In genomic region chr20:57670288-57671071, GRCh38 we compare ENCODE assay signal across 20 cellular contexts. TPM values are rescaled to one million over a fixed set of nuclear protein-coding genes. Genes with fewer than 3 reads are reported as not detected.
A peak's percentile ranks its signal among the peaks of the same experiment; 100 is the strongest.
DNase-seq lines count a peak whose midpoint lies in the region; ATAC-seq and TF ChIP-seq lines count a peak whose summit lies in the region.
"Had no signal": no experiment of that assay in that cellular context is flagged by ENCODE, and none has a peak within 500 bp of the region (broad histone marks: within the 10 kb centered on the region; RNA-seq: fewer than 3 reads in every experiment).

No MANE protein-coding gene starts in this region.

- no peak overlapping the region for H2AFZ ChIP-seq in GM23338

- H3K9me3 ChIP-seq in tibial nerve, result no peaks in the 10 kb centered on the region
- H3K9me3 ChIP-seq: HAP-1, SJSA1 had no signal

- no peak for TF ChIP-seq POLR2A in tibial nerve (IDR thresholded peaks at IDR 0.05)

- no peaks in the 10 kb centered on the region for H3K36me3 Mint-ChIP-seq in GM23338 (ENCODE audit: low read depth)
- peaks cover 24% of the 10 kb centered on the region for H3K36me3 Mint-ChIP-seq in activated B cell treated with CpG ODN at 0.5 μM for 24 hours (ENCODE audit: low read depth)
- H3K36me3 Mint-ChIP-seq: CD14-positive monocyte had no signal

- H3K9me2 ChIP-seq in GM23338 (ENCODE audit: insufficient read depth), result no peaks in the 10 kb centered on the region

- H3K4me1 ChIP-seq in GM23338 (ENCODE audit: insufficient read depth) (peaks cover 19% of the 10 kb centered on the region), tibial nerve (peaks cover 0 to 63% (median 14%) of the 10 kb centered on the region in 4 donors)
- H3K4me1 ChIP-seq: HAP-1, SJSA1 had no signal

- no peak for TF ChIP-seq EP300 in tibial nerve (IDR thresholded peaks at IDR 0.05)

- H3K4me1 Mint-ChIP-seq in GM23338, result peaks cover 63% of the 10 kb centered on the region
- H3K4me1 Mint-ChIP-seq in activated B cell treated with CpG ODN at 0.5 μM for 24 hours, result peaks cover 61% of the 10 kb centered on the region

- peaks cover 4% of the 10 kb centered on the region for H3K27me3 Mint-ChIP-seq in GM23338 (ENCODE audit: insufficient read depth, low read depth, poor library complexity)
- no peaks in the 10 kb centered on the region for H3K27me3 Mint-ChIP-seq in activated B cell treated with CpG ODN at 0.5 μM for 24 hours

- peaks cover 96% of the 10 kb centered on the region for H3K79me2 ChIP-seq in GM23338 (replicated peaks; ENCODE audit: insufficient read depth)

- H3K4me3 ChIP-seq in GM23338 (no peak overlapping the region), tibial nerve (no peak overlapping the region)
- H3K4me3 ChIP-seq: HAP-1, SJSA1 had no signal

- H3K27ac ChIP-seq in 22Rv1, result peak overlapping the region; percentile 93
- H3K27ac ChIP-seq in GM23338 (ENCODE audit: low read depth), result no peak overlapping the region
- H3K27ac ChIP-seq in tibial nerve, result no peak overlapping the region
- H3K27ac ChIP-seq: HL-60, SJSA1 had no signal

- no peak for ATAC-seq in GM23338
- no peak for ATAC-seq in activated B cell treated with CpG ODN at 0.5 μM for 24 hours (ENCODE audit: low read depth)
- ATAC-seq in GM21360 (IDR thresholded peaks at IDR 0.05; ENCODE audit: unreplicated experiment), result no peak
- ATAC-seq in HG03521 (IDR thresholded peaks at IDR 0.05; ENCODE audit: unreplicated experiment), result no peak

- H3F3A ChIP-seq in GM23338 (replicated peaks; ENCODE audit: low read depth), result no peaks in the 10 kb centered on the region

- TF ChIP-seq CTCF in 22Rv1 (IDR thresholded peaks at IDR 0.05) (no peak), GM23338 (conservative IDR thresholded peaks at IDR 0.05; ENCODE audit: low read depth in 2 of 2) (no peak), activated B cell treated with CpG ODN at 0.5 μM for 24 hours (IDR thresholded peaks at IDR 0.05) (no peak), tibial nerve (IDR thresholded peaks at IDR 0.05) (no peak)

- H3K27me3 ChIP-seq in GM23338 (ENCODE audit: insufficient read depth) (no peaks in the 10 kb centered on the region), tibial nerve (no peaks in the 10 kb centered on the region)
- H3K27me3 ChIP-seq: SJSA1 had no signal

- WGBS in tibial nerve, 2 donors, result 74 to 79% methylated on average over 20 to 21 of the region's 21 CpGs

- H3K36me3 ChIP-seq in GM23338 (ENCODE audit: insufficient read depth), result no peaks in the 10 kb centered on the region
- H3K36me3 ChIP-seq in tibial nerve, result no peaks in the 10 kb centered on the region
- H3K36me3 ChIP-seq: HAP-1, SJSA1 had no signal

- intact Hi-C loops in activated B cell treated with CpG ODN at 0.5 μM for 24 hours (cut with micrococcal nuclease), result no loop called here

- no peak overlapping the region for H3K4me2 ChIP-seq in GM23338

- H3K27ac Mint-ChIP-seq in GM23338, result peak overlapping the region; percentile 56
- peak overlapping the region; percentile 65 for H3K27ac Mint-ChIP-seq in activated B cell treated with CpG ODN at 0.5 μM for 24 hours
- H3K27ac Mint-ChIP-seq: CD14-positive monocyte had no signal

- no peak for DNase-seq in GM23338 (ENCODE audit: low spot score)
- no peak for DNase-seq in activated B cell treated with CpG ODN at 0.5 μM for 24 hours
- peak; percentile 57 for DNase-seq in kidney tubule cell (ENCODE audit: low spot score)
- no peak for DNase-seq in tibial nerve (ENCODE audit: low spot score in 2 of 2)
- DNase-seq in NCI-H1417 treated with DMSO at 0.1 percent for 48 hours (lab: John Stamatoyannopoulos, UW), result no peak
- DNase-seq: COR-L47, DMS153, EL, Kasumi-1, NCI-H2029, NCI-H774 had no signal

- H4K20me1 ChIP-seq in GM23338 (replicated peaks; ENCODE audit: insufficient read depth), result peaks cover 22% of the 10 kb centered on the region; the same call in 1 of the 2 replicates

- POLR2A ChIA-PET in activated B cell treated with CpG ODN at 0.5 μM for 24 hours (lab: Charles Lee), result no interaction called here

- no peak overlapping the region for H3K4me3 Mint-ChIP-seq in GM23338
- H3K4me3 Mint-ChIP-seq in activated B cell treated with CpG ODN at 0.5 μM for 24 hours, result no peak overlapping the region
- H3K4me3 Mint-ChIP-seq: CD14-positive monocyte, IgD-negative memory B cell had no signal

- CTCF ChIA-PET in activated B cell treated with CpG ODN at 0.5 μM for 24 hours (lab: Charles Lee), result no interaction called here

- H3K9me3 Mint-ChIP-seq in GM23338, result no peaks in the 10 kb centered on the region
- no peaks in the 10 kb centered on the region for H3K9me3 Mint-ChIP-seq in activated B cell treated with CpG ODN at 0.5 μM for 24 hours
- H3K9me3 Mint-ChIP-seq: IgD-negative memory B cell had no signal

TF ChIP-seq in GM23338, 12 proteins besides CTCF, POLR2A, EP300 and RAD21:
- TF ChIP-seq REST (IDR thresholded peaks at IDR 0.05; ENCODE audit: unreplicated experiment), result no peak
TF ChIP-seq in GM23338: peak in this region for 0.

RNA-seq across cellular contexts. Expression of gene PMEPA1, which starts 39.3 kb away (rescaled TPM):
- total RNA-seq in GM23338 (2014; rRNA removed; shearing (Covaris generic)), result 7.3 and 8.9 TPM in 2 replicates
- 13.5 and 15.4 TPM in 2 replicates for polyA plus RNA-seq in GM23338 (2016; fragmentation: Nextera tagmentation; extraction: Ambion mirVana)
- 33.1 and 34.8 TPM in 2 replicates for total RNA-seq in activated B cell treated with CpG ODN at 0.5 μM for 24 hours
- 10 to 100 TPM; 10.2 to 33.6 (median 18.3) TPM for total RNA-seq in tibial nerve

RNA-seq across cellular contexts. Expression of gene ZBP1, which starts 50.3 kb away (rescaled TPM):
- total RNA-seq in GM23338 (2014; rRNA removed; shearing (Covaris generic)), result not detected in 2 replicates
- polyA plus RNA-seq in GM23338 (2016; fragmentation: Nextera tagmentation; extraction: Ambion mirVana), result not detected in 2 replicates
- total RNA-seq in activated B cell treated with CpG ODN at 0.5 μM for 24 hours, result 16.5 and 17.8 TPM in 2 replicates
- total RNA-seq in tibial nerve, result 1 to 10 TPM in 1 of 4 donors, under 1 TPM in 1, not detected in 2; 0.78 to 3.6 TPM
- total RNA-seq: NCI-H460, SJSA1 had no signal
